1 cellular context compared by ENCODE assay signal in the genomic region with DNA sequence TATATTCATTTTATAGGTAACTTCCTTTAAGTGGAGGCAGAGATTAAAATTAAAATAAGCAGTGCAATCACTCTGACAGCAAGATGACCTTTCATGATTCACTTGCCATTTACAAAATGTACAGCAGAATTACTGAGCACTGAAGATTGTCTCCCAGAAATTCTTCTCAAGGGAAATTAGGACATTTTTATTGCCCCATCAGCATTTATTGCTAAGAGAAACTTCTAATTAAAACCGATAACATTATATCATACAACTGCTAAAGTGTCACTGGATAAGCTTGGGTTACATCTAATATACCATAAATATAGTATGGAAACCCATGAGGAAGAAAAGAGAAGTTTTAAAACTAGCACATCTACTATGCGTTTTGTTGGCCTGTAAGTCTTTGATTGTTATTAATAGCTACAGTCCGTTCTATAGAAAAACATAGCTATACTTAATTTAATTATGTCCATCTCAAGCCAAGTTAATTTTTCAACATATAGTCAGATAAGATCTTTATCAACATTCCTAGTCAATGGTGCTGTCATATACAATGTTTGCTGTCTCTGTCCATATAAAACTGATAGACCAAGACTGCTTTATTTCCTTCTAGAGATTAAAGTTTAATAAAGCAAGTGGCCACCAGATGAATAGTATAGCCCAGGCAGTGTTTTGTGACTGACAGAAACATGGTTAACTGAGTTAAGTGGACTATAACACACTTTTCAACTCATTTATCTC.
TF ChIP-seq lines count a peak whose summit lies in the region.

No MANE protein-coding gene starts in this region.

TF ChIP-seq in K562, 482 proteins besides CTCF, POLR2A, EP300 and RAD21 (continued from another document):
- no peak for TF ChIP-seq STAT5B (CRISPR knock-in tag; IDR thresholded peaks at IDR 0.05)
- TF ChIP-seq ZNF175 (CRISPR knock-in tag; IDR thresholded peaks at IDR 0.05; ENCODE audit: low read depth): no peak
- TF ChIP-seq RBBP5 (IDR thresholded peaks at IDR 0.05; ENCODE audit: borderline replicate concordance, insufficient read depth, low read length, poor library complexity, severe bottlenecking): no peak
- TF ChIP-seq ZNF212 (CRISPR knock-in tag; IDR thresholded peaks at IDR 0.05): no peak
- no peak for TF ChIP-seq ZNF124 (CRISPR knock-in tag; IDR thresholded peaks at IDR 0.05)
- TF ChIP-seq NCOA2 (IDR thresholded peaks at IDR 0.05; ENCODE audit: partially characterized antibody in 2 of 2): no peak
- TF ChIP-seq, protein P1, sequence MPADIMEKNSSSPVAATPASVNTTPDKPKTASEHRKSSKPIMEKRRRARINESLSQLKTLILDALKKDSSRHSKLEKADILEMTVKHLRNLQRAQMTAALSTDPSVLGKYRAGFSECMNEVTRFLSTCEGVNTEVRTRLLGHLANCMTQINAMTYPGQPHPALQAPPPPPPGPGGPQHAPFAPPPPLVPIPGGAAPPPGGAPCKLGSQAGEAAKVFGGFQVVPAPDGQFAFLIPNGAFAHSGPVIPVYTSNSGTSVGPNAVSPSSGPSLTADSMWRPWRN (IDR thresholded peaks at IDR 0.05; ENCODE audit: low read depth): no peak
- peak; percentile 71 for TF ChIP-seq MAFK (IDR thresholded peaks at IDR 0.05; ENCODE audit: low read length)
- TF ChIP-seq C11orf30 (IDR thresholded peaks at IDR 0.05; ENCODE audit: low read depth): peak; percentile 30; the same call in 1 of the 2 replicates
- TF ChIP-seq, protein P2, sequence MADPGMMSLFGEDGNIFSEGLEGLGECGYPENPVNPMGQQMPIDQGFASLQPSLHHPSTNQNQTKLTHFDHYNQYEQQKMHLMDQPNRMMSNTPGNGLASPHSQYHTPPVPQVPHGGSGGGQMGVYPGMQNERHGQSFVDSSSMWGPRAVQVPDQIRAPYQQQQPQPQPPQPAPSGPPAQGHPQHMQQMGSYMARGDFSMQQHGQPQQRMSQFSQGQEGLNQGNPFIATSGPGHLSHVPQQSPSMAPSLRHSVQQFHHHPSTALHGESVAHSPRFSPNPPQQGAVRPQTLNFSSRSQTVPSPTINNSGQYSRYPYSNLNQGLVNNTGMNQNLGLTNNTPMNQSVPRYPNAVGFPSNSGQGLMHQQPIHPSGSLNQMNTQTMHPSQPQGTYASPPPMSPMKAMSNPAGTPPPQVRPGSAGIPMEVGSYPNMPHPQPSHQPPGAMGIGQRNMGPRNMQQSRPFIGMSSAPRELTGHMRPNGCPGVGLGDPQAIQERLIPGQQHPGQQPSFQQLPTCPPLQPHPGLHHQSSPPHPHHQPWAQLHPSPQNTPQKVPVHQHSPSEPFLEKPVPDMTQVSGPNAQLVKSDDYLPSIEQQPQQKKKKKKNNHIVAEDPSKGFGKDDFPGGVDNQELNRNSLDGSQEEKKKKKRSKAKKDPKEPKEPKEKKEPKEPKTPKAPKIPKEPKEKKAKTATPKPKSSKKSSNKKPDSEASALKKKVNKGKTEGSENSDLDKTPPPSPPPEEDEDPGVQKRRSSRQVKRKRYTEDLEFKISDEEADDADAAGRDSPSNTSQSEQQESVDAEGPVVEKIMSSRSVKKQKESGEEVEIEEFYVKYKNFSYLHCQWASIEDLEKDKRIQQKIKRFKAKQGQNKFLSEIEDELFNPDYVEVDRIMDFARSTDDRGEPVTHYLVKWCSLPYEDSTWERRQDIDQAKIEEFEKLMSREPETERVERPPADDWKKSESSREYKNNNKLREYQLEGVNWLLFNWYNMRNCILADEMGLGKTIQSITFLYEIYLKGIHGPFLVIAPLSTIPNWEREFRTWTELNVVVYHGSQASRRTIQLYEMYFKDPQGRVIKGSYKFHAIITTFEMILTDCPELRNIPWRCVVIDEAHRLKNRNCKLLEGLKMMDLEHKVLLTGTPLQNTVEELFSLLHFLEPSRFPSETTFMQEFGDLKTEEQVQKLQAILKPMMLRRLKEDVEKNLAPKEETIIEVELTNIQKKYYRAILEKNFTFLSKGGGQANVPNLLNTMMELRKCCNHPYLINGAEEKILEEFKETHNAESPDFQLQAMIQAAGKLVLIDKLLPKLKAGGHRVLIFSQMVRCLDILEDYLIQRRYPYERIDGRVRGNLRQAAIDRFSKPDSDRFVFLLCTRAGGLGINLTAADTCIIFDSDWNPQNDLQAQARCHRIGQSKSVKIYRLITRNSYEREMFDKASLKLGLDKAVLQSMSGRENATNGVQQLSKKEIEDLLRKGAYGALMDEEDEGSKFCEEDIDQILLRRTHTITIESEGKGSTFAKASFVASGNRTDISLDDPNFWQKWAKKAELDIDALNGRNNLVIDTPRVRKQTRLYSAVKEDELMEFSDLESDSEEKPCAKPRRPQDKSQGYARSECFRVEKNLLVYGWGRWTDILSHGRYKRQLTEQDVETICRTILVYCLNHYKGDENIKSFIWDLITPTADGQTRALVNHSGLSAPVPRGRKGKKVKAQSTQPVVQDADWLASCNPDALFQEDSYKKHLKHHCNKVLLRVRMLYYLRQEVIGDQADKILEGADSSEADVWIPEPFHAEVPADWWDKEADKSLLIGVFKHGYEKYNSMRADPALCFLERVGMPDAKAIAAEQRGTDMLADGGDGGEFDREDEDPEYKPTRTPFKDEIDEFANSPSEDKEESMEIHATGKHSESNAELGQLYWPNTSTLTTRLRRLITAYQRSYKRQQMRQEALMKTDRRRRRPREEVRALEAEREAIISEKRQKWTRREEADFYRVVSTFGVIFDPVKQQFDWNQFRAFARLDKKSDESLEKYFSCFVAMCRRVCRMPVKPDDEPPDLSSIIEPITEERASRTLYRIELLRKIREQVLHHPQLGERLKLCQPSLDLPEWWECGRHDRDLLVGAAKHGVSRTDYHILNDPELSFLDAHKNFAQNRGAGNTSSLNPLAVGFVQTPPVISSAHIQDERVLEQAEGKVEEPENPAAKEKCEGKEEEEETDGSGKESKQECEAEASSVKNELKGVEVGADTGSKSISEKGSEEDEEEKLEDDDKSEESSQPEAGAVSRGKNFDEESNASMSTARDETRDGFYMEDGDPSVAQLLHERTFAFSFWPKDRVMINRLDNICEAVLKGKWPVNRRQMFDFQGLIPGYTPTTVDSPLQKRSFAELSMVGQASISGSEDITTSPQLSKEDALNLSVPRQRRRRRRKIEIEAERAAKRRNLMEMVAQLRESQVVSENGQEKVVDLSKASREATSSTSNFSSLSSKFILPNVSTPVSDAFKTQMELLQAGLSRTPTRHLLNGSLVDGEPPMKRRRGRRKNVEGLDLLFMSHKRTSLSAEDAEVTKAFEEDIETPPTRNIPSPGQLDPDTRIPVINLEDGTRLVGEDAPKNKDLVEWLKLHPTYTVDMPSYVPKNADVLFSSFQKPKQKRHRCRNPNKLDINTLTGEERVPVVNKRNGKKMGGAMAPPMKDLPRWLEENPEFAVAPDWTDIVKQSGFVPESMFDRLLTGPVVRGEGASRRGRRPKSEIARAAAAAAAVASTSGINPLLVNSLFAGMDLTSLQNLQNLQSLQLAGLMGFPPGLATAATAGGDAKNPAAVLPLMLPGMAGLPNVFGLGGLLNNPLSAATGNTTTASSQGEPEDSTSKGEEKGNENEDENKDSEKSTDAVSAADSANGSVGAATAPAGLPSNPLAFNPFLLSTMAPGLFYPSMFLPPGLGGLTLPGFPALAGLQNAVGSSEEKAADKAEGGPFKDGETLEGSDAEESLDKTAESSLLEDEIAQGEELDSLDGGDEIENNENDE (IDR thresholded peaks at IDR 0.05; ENCODE audit: low read depth, low read length): no peak
- no peak for TF ChIP-seq MNT (conservative IDR thresholded peaks at IDR 0.05)
- TF ChIP-seq CBFA2T2 (conservative IDR thresholded peaks at IDR 0.05): no peak
- peak; percentile 79 for TF ChIP-seq MAFF (IDR thresholded peaks at IDR 0.05; ENCODE audit: low read length)
- TF ChIP-seq RCOR1 (IDR thresholded peaks at IDR 0.05; ENCODE audit: borderline replicate concordance in 1 of 2, low read depth in 2 of 2, low read length in 2 of 2): no peak
